ENCODE assay signal across 25 cellular contexts in genomic region chr4:186805020-186805820, GRCh38.
DNase-seq lines count a peak whose midpoint lies in the region; ATAC-seq, FAIRE-seq and TF ChIP-seq lines count a peak whose summit lies in the region.
"Had no signal": no experiment of that assay in that cellular context is flagged by ENCODE, and none has a peak within 500 bp of the region (broad histone marks: within the 10 kb centered on the region; RNA-seq: fewer than 3 reads in every experiment).

No MANE protein-coding gene starts in this region.

- CTCF ChIA-PET in HCT116 (lab: Charles Lee): no interaction called here

- H3K9me3 ChIP-seq in HCT116 (ENCODE audit: control insufficient read depth in 1 of 2, insufficient read depth in 1 of 2, low read depth in 1 of 2, low read length in 2 of 2) (no peaks in the 10 kb centered on the region), kidney (ENCODE audit: control insufficient read depth in 1 of 2, low read length in 2 of 2) (no peaks in the 10 kb centered on the region), right lobe of liver (no peaks in the 10 kb centered on the region)
- H3K9me3 ChIP-seq: BE2C had no signal

- no TSS peak for BruUV-seq in HCT116 (replicated peaks; lab: Mats Ljungman, UMichigan)

- H3K4me1 ChIP-seq in HCT116 (ENCODE audit: control insufficient read depth in 1 of 2, insufficient read depth in 2 of 2, low read length in 2 of 2) (peaks cover 56 to 85% of the 10 kb centered on the region in 2 experiments), kidney (ENCODE audit: control insufficient read depth in 1 of 2, insufficient read depth in 1 of 2, low read depth in 1 of 2, low read length in 2 of 2) (peaks cover 6 to 14% of the 10 kb centered on the region in 2 donors), right lobe of liver (peaks cover 0 to 38% (median 11%) of the 10 kb centered on the region in 4 donors)
- H3K4me1 ChIP-seq: BE2C had no signal

- peak overlapping the region; percentile 76 for H3K27ac ChIP-seq in HCT116 (ENCODE audit: low read depth, low read length)
- H3K27ac ChIP-seq in kidney (ENCODE audit: low read depth in 2 of 2, low read length in 2 of 2): no peak overlapping the region
- peak overlapping the region; percentile 66 to 91 (median 87) for H3K27ac ChIP-seq in right lobe of liver
- H3K27ac ChIP-seq: SK-N-MC had no signal

- H3K4me1 Mint-ChIP-seq in stimulated activated effector memory CD8-positive, alpha-beta T cell treated with anti-CD3 and anti-CD28 coated beads, Interleukin-12 subunit alpha, Interleukin-12 subunit beta, amount 100 ng/mL, for 72 hours: no peaks in the 10 kb centered on the region
- H3K4me1 Mint-ChIP-seq: CD14-positive monocyte; CD8-positive, alpha-beta memory T cell had no signal

- no peaks in the 10 kb centered on the region for H3K9me3 Mint-ChIP-seq in stimulated activated effector memory CD8-positive, alpha-beta T cell treated with anti-CD3 and anti-CD28 coated beads, Interleukin-12 subunit alpha, Interleukin-12 subunit beta, amount 100 ng/mL, for 72 hours

- TF ChIP-seq POLR2A in HCT116 (IDR thresholded peaks at IDR 0.05; ENCODE audit: borderline replicate concordance, extremely low read depth, insufficient read depth, insufficient read length): no peak
- no peak for TF ChIP-seq POLR2A in right lobe of liver (IDR thresholded peaks at IDR 0.05)

- peak; percentile 10 for ATAC-seq in HCT116
- peak; percentile 79 to 91 (median 84) for ATAC-seq in right lobe of liver
- ATAC-seq in stimulated activated effector memory CD8-positive, alpha-beta T cell treated with anti-CD3 and anti-CD28 coated beads, Interleukin-12 subunit alpha, Interleukin-12 subunit beta, amount 100 ng/mL, for 72 hours: no peak
- no peak for ATAC-seq in GM18517 (IDR thresholded peaks at IDR 0.05; ENCODE audit: unreplicated experiment)

- WGBS in right lobe of liver (ENCODE audit: insufficient coverage, low coverage, low lambda C conversion rate, missing lambda C conversion rate): 40% methylated on average over 6 of the region's 6 CpGs

- TF ChIP-seq RAD21 in HCT116 (IDR thresholded peaks at IDR 0.05; ENCODE audit: low read depth): no peak

- TF ChIP-seq CTCF in HCT116 (IDR thresholded peaks at IDR 0.05 in 2 of 3, conservative IDR thresholded peaks at IDR 0.05 in 1 of 3; ENCODE audit: borderline replicate concordance in 1 of 3, insufficient read depth in 1 of 3, low read depth in 2 of 3, low read length in 2 of 3) (no peak), kidney (IDR thresholded peaks at IDR 0.05; ENCODE audit: borderline replicate concordance, extremely low read depth, insufficient read depth) (no peak), right lobe of liver (IDR thresholded peaks at IDR 0.05) (no peak)

- no peaks in the 10 kb centered on the region for H3K36me3 Mint-ChIP-seq in stimulated activated effector memory CD8-positive, alpha-beta T cell treated with anti-CD3 and anti-CD28 coated beads, Interleukin-12 subunit alpha, Interleukin-12 subunit beta, amount 100 ng/mL, for 72 hours
- H3K36me3 Mint-ChIP-seq: CD14-positive monocyte; CD8-positive, alpha-beta memory T cell had no signal

- H3K36me3 ChIP-seq in HCT116 (ENCODE audit: control insufficient read depth in 1 of 2, insufficient read depth in 2 of 2, low read length in 2 of 2): no peaks in the 10 kb centered on the region
- no peaks in the 10 kb centered on the region for H3K36me3 ChIP-seq in kidney (ENCODE audit: control insufficient read depth in 1 of 2, insufficient read depth in 2 of 2, low read length in 2 of 2)
- no peaks in the 10 kb centered on the region for H3K36me3 ChIP-seq in right lobe of liver
- H3K36me3 ChIP-seq: BE2C had no signal

- no peaks in the 10 kb centered on the region for H3K9me2 ChIP-seq in HCT116 (ENCODE audit: insufficient read depth)

- intact Hi-C loops in HCT116 (cut with micrococcal nuclease) (loop anchor here (5.0 kb wide), 1 partner anchor 78 kb away; no protein-coding TSS in a partner anchor), kidney (cut with DNase I) (no loop called here), right lobe of liver (cut with DNase I) (no loop called here)

- H3K4me3 Mint-ChIP-seq in stimulated activated effector memory CD8-positive, alpha-beta T cell treated with anti-CD3 and anti-CD28 coated beads, Interleukin-12 subunit alpha, Interleukin-12 subunit beta, amount 100 ng/mL, for 72 hours: no peak overlapping the region
- H3K4me3 Mint-ChIP-seq: CD14-positive monocyte; CD8-positive, alpha-beta memory T cell had no signal

- H3K79me2 ChIP-seq in HCT116 (ENCODE audit: insufficient read depth, low read length): no peaks in the 10 kb centered on the region

- DNase-seq in HCT116 (ENCODE audit: low read depth, low spot score) (no peak), kidney (no peak), right lobe of liver (no peak), NCI-H226 (no peak), NCI-H187 treated with DMSO at 0.1 percent for 48 hours (lab: John Stamatoyannopoulos, UW) (no peak)
- no peak for DNase-seq in stimulated activated effector memory CD8-positive, alpha-beta T cell treated with anti-CD3 and anti-CD28 coated beads, Interleukin-12 subunit alpha, Interleukin-12 subunit beta, amount 100 ng/mL, for 72 hours (ENCODE audit: low spot score in 2 of 2)
- DNase-seq: BE2C; Calu3; CD8-positive, alpha-beta memory T cell; DMS79 treated with DMSO at 0.1 percent for 48 hours; GF-D8; KG1; MM.1S; NCI-H1417; NCI-H1694; NCI-H2081; NCI-H345; NCI-H510A treated with DMSO at 0.1 percent for 48 hours; NCI-H748 treated with DMSO at 0.1 percent for 48 hours; SIG-M5 had no signal

- no peak overlapping the region for H3K27ac Mint-ChIP-seq in stimulated activated effector memory CD8-positive, alpha-beta T cell treated with anti-CD3 and anti-CD28 coated beads, Interleukin-12 subunit alpha, Interleukin-12 subunit beta, amount 100 ng/mL, for 72 hours
- H3K27ac Mint-ChIP-seq: CD14-positive monocyte; CD8-positive, alpha-beta memory T cell had no signal

- peak overlapping the region; percentile 93 for H2AFZ ChIP-seq in HCT116 (ENCODE audit: low read depth, low read length, poor library complexity, severe bottlenecking)

- H3K4me3 ChIP-seq in HCT116 (replicated peaks in 1 of 2; ENCODE audit: low read depth in 1 of 2, low read length in 2 of 2) (peak overlapping the region in 1 of 2 experiments; percentile 31; a peak in 2 of 4 replicates), kidney (ENCODE audit: low read length in 2 of 2) (no peak overlapping the region), right lobe of liver (no peak overlapping the region)
- H3K4me3 ChIP-seq: SK-N-MC had no signal

- POLR2A ChIA-PET in HCT116 (lab: Charles Lee): no interaction called here

- FAIRE-seq in kidney (lab: Jason Lieb, UNC): peak; percentile 71
- FAIRE-seq: H54, RCC 7860 had no signal

- peak overlapping the region; percentile 62 for H3K9ac ChIP-seq in HCT116 (ENCODE audit: low read length)
- H3K9ac ChIP-seq in kidney (ENCODE audit: low read length in 2 of 2): no peak overlapping the region

- RAD21 ChIA-PET in HCT116 (lab: Charles Lee; ENCODE audit: low non-redundant PET in 1 of 2, low total read pairs in 2 of 2, uncharacterized antibody in 2 of 2, unreplicated experiment in 2 of 2): no interaction called here

- H3K27me3 ChIP-seq in HCT116 (ENCODE audit: insufficient read depth, low read length) (no peaks in the 10 kb centered on the region), right lobe of liver (no peaks in the 10 kb centered on the region)
- H3K27me3 ChIP-seq: BE2C had no signal

- H4K20me1 ChIP-seq in HCT116 (ENCODE audit: insufficient read depth): no peaks in the 10 kb centered on the region

- peak overlapping the region; percentile 82 for H3K4me2 ChIP-seq in HCT116 (ENCODE audit: low read length)

TF ChIP-seq in HCT116, 20 proteins besides CTCF, POLR2A, EP300 and RAD21:
- TF ChIP-seq JUND (IDR thresholded peaks at IDR 0.05) (peak; percentile 59), ATF3 (IDR thresholded peaks at IDR 0.05) (no peak), MAX (IDR thresholded peaks at IDR 0.05) (peak; percentile 32; the same call in 1 of the 2 replicates), SP1 (IDR thresholded peaks at IDR 0.05; ENCODE audit: low read depth) (peak; percentile 49; the same call in 1 of the 2 replicates), FOSL1 (IDR thresholded peaks at IDR 0.05; ENCODE audit: low read depth) (peak; percentile 7; the same call in 1 of the 2 replicates), ZNF274 (IDR thresholded peaks at IDR 0.05; ENCODE audit: low read depth, low read length) (no peak), CBX3 (IDR thresholded peaks at IDR 0.05; ENCODE audit: low read depth) (peak; percentile 69), CEBPB (IDR thresholded peaks at IDR 0.05; ENCODE audit: low read depth) (peak; percentile 35; the same call in 1 of the 2 replicates), EGR1 (IDR thresholded peaks at IDR 0.05; ENCODE audit: low read depth) (0 out of 2 replicates have a peak, but pooled peaks have one; percentile 9), SIN3A (IDR thresholded peaks at IDR 0.05; ENCODE audit: low read depth) (no peak)

Comparison
In these comparisons a context has a peak if more than half of its experiments do, and no peak if none do; other contexts are left out.
1. ATAC-seq: peak in HCT116 (single experiment) and right lobe of liver (4 of 4); none in stimulated activated effector memory CD8-positive, alpha-beta T cell treated with anti-CD3 and anti-CD28 coated beads, Interleukin-12 subunit alpha, Interleukin-12 subunit beta, amount 100 ng/mL, for 72 hours (single experiment) and GM18517 (single experiment).
2. H3K27ac ChIP-seq: peak in HCT116 (single experiment) and right lobe of liver (3 of 3); none in kidney (0 of 2).